30 cellular contexts compared by ENCODE assay signal in the genomic region with DNA sequence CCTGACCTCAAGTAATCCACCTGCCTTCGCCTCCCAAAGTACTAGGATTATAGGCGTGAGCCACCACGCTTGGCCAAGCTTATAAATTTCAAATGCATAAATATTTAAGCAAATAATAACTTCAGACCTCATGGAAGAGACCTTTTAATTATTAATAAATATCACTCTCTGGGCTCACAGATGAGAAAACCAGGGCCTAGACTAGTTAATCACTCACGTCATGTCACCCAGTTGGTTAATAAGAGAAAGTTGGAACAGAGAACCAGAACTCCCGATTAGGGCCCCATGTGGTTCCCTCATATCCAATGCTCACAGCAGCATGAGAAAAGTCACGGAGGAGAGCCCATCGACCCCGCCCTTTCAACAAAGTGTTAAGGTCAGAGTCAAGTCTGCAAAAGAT.
"Had no signal": no experiment of that assay in that cellular context is flagged by ENCODE, and none has a peak within 500 bp of the region (broad histone marks: within the 10 kb centered on the region; RNA-seq: fewer than 3 reads in every experiment).

No MANE protein-coding gene starts in this region.

- H3K27ac ChIP-seq: ascending aorta, KMS-11, VCaP had no signal

- H3K4me1 ChIP-seq: ascending aorta had no signal

- H3K36me3 ChIP-seq: ascending aorta, cardiac muscle cell had no signal

- H3K4me3 ChIP-seq: ascending aorta, cardiac muscle cell had no signal

- H3K9me3 ChIP-seq: ascending aorta had no signal

- DNase-seq: activated B cell treated with CpG ODN at 0.5 μM for 24 hours; activated CD4-positive, alpha-beta memory T cell treated with anti-CD3 and anti-CD28 coated beads for 36 hours; activated CD4-positive, alpha-beta T cell treated with anti-CD3 and anti-CD28 coated beads for 4 hours; activated CD4-positive, alpha-beta T cell treated with anti-CD3 and anti-CD28 coated beads, Interleukin-2, amount 50 U/mL, for 1 hour; activated CD4-positive, CD25-positive, alpha-beta regulatory T cell treated with anti-CD3 and anti-CD28 coated beads, Interleukin-2, amount 50 U/mL, for 72 hours; activated CD8-positive, alpha-beta memory T cell treated with anti-CD3 and anti-CD28 coated beads, Interleukin-2, amount 50 U/mL, for 4 hours; activated gamma-delta T cell treated with Interleukin-2 at 50 U/mL for 16 hours; activated naive CD4-positive, alpha-beta T cell treated with anti-CD3 and anti-CD28 coated beads for 36 hours; activated T-cell treated with anti-CD3 and anti-CD28 coated beads for 4 hours; activated T-cell treated with anti-CD3 and anti-CD28 coated beads, Interleukin-2, amount 50 U/mL, for 4 hours; amniotic stem cell; MM.1S; NCI-H1105; NCI-H1417 treated with DMSO at 0.1 percent for 48 hours; NCI-H1694 treated with DMSO at 0.1 percent for 48 hours; NCI-H2029; NCI-H345; NCI-H524 treated with DMSO at 0.1 percent for 48 hours; Right ventricle myocardium superior; RPMI8226; SW 1271; T-helper 1 cell; T-helper 2 cell; T-helper 9 cell had no signal

- H3K27me3 ChIP-seq: ascending aorta, cardiac muscle cell had no signal

- ATAC-seq: activated naive CD4-positive, alpha-beta T cell treated with anti-CD3 and anti-CD28 coated beads, Interleukin-2, amount 50 U/mL, for 72 hours; activated T-cell treated with anti-CD3 and anti-CD28 coated beads, Interleukin-2, amount 50 U/mL, for 4 hours; Panc1 had no signal
